ENCODE assay signal across 17 cellular contexts in genomic region chr2:215189393-215189792, GRCh38. TPM values are rescaled to one million over a fixed set of nuclear protein-coding genes. Genes with fewer than 3 reads are reported as not detected.
"Had no signal": no experiment of that assay in that cellular context is flagged by ENCODE, and none has a peak within 500 bp of the region (broad histone marks: within the 10 kb centered on the region; RNA-seq: fewer than 3 reads in every experiment).

No MANE protein-coding gene starts in this region.

- ATAC-seq: gastroesophageal sphincter; left lobe of liver; mucosa of descending colon; naive thymus-derived CD8-positive, alpha-beta T cell had no signal

- H3K9me3 ChIP-seq: colonic mucosa, gastroesophageal sphincter, mucosa of descending colon, neutrophil, right atrium auricular region, stomach, thoracic aorta, transverse colon had no signal

- H3K27ac ChIP-seq: colonic mucosa, gastroesophageal sphincter, neutrophil, right atrium auricular region, stomach, thoracic aorta, transverse colon had no signal

- H3K36me3 ChIP-seq: colonic mucosa, gastroesophageal sphincter, neutrophil, right atrium auricular region, stomach, thoracic aorta, transverse colon had no signal

- H3K27me3 ChIP-seq: colonic mucosa, gastroesophageal sphincter, neutrophil, right atrium auricular region, stomach, transverse colon had no signal

- H3K4me1 ChIP-seq: colonic mucosa, gastroesophageal sphincter, right atrium auricular region, stomach, transverse colon had no signal

- DNase-seq: colonic mucosa; dermis blood vessel endothelial cell; kidney glomerular epithelial cell; mucosa of descending colon; naive thymus-derived CD8-positive, alpha-beta T cell; small intestine; stimulated activated CD4-positive, alpha-beta T cell treated with anti-CD3 and anti-CD28 coated beads, Interleukin-12 subunit alpha, Interleukin-12 subunit beta, amount 100 ng/mL, for 4 hours; stimulated activated naive CD4-positive, alpha-beta T cell; stomach; substantia nigra; transverse colon had no signal

- H3K4me3 ChIP-seq: colonic mucosa, gastroesophageal sphincter, mucosa of descending colon, right atrium auricular region, stomach, thoracic aorta, transverse colon had no signal

- FAIRE-seq: small intestine had no signal

RNA-seq across cellular contexts. Expression of gene ABCA12, which starts 51.0 kb away (rescaled TPM):
- total RNA-seq: left lobe of liver; naive thymus-derived CD8-positive, alpha-beta T cell had no signal
- polyA plus RNA-seq: naive thymus-derived CD8-positive, alpha-beta T cell; neural cell had no signal
